2 cellular contexts compared by ENCODE assay signal in the genomic region with DNA sequence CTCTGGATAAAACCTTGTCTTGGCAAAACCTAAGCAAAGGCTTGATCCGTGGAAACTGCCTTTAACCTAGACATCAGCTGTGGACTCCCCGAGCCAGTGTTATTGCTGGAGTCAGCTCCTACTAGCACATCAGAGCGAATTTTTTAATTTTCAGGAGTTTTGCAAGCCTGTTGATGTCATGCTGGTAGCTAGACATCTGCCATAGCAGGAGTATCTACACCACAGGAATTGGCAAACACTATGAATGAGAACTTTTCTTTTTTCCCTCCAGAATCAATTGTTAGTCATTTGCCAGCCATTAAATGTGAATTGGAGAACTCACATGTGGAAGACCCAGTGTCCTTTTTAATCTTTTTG.
TF ChIP-seq lines count a peak whose summit lies in the region.

No MANE protein-coding gene starts in this region.

TF ChIP-seq in SK-N-SH, 30 proteins besides CTCF, POLR2A, EP300 and RAD21 (continued from another document):
- no peak for TF ChIP-seq RFX5 (IDR thresholded peaks at IDR 0.05; ENCODE audit: low read length)
- no peak for TF ChIP-seq GATA2 (CRISPR knock-in tag; IDR thresholded peaks at IDR 0.05)
- no peak for TF ChIP-seq NRF1 (IDR thresholded peaks at IDR 0.05; ENCODE audit: low read depth, low read length)
- no peak for TF ChIP-seq TCF12 (IDR thresholded peaks at IDR 0.05)
- TF ChIP-seq TEAD4 (IDR thresholded peaks at IDR 0.05; ENCODE audit: borderline replicate concordance, insufficient read depth) = no peak
- TF ChIP-seq ZBTB33 (IDR thresholded peaks at IDR 0.05; ENCODE audit: borderline replicate concordance, low read depth) = no peak
- no peak for TF ChIP-seq SMC3 (IDR thresholded peaks at IDR 0.05; ENCODE audit: low read depth, low read length)
- TF ChIP-seq, protein P1, sequence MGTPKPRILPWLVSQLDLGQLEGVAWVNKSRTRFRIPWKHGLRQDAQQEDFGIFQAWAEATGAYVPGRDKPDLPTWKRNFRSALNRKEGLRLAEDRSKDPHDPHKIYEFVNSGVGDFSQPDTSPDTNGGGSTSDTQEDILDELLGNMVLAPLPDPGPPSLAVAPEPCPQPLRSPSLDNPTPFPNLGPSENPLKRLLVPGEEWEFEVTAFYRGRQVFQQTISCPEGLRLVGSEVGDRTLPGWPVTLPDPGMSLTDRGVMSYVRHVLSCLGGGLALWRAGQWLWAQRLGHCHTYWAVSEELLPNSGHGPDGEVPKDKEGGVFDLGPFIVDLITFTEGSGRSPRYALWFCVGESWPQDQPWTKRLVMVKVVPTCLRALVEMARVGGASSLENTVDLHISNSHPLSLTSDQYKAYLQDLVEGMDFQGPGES (IDR thresholded peaks at IDR 0.05; ENCODE audit: low read depth, low read length) = no peak
- TF ChIP-seq CHD2 (IDR thresholded peaks at IDR 0.05; ENCODE audit: low read length, partially characterized antibody) = no peak
- TF ChIP-seq, protein P2, sequence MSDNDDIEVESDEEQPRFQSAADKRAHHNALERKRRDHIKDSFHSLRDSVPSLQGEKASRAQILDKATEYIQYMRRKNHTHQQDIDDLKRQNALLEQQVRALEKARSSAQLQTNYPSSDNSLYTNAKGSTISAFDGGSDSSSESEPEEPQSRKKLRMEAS (IDR thresholded peaks at IDR 0.05; ENCODE audit: low read depth) = no peak
- TF ChIP-seq RCOR1 (IDR thresholded peaks at IDR 0.05; ENCODE audit: low read length) = no peak
- TF ChIP-seq JUND (IDR thresholded peaks at IDR 0.05) = no peak
- TF ChIP-seq MEF2A (IDR thresholded peaks at IDR 0.05; ENCODE audit: borderline replicate concordance, low read depth) = no peak
- TF ChIP-seq REST (IDR thresholded peaks at IDR 0.05; ENCODE audit: low read depth, low read length) = no peak

TF ChIP-seq in SK-N-SH treated with all-trans-retinoic acid at 6 μM for 48 hours, 23 proteins besides CTCF, POLR2A, EP300 and RAD21 (continued from another document):
- TF ChIP-seq TSHZ2 (CRISPR knock-in tag; IDR thresholded peaks at IDR 0.05) (no peak), ZNF8 (CRISPR knock-in tag; IDR thresholded peaks at IDR 0.05) (no peak), ISL1 (CRISPR knock-in tag; IDR thresholded peaks at IDR 0.05) (no peak), TCF4 (CRISPR knock-in tag; IDR thresholded peaks at IDR 0.05; ENCODE audit: borderline replicate concordance) (no peak), ZC3H10 (CRISPR knock-in tag; IDR thresholded peaks at IDR 0.05) (no peak), ZNF70 (CRISPR knock-in tag; IDR thresholded peaks at IDR 0.05) (no peak), SNAI2 (CRISPR knock-in tag; IDR thresholded peaks at IDR 0.05) (no peak), CSRNP3 (CRISPR knock-in tag; IDR thresholded peaks at IDR 0.05) (no peak), ZFP30 (CRISPR knock-in tag; IDR thresholded peaks at IDR 0.05) (no peak), CSDC2 (CRISPR knock-in tag; IDR thresholded peaks at IDR 0.05) (no peak), PPARA (CRISPR knock-in tag; IDR thresholded peaks at IDR 0.05; ENCODE audit: borderline replicate concordance) (no peak), RARB (CRISPR knock-in tag; IDR thresholded peaks at IDR 0.05) (no peak), ARNTL (CRISPR knock-in tag; IDR thresholded peaks at IDR 0.05; ENCODE audit: borderline replicate concordance, low read depth) (no peak)
- TF ChIP-seq, protein P3, sequence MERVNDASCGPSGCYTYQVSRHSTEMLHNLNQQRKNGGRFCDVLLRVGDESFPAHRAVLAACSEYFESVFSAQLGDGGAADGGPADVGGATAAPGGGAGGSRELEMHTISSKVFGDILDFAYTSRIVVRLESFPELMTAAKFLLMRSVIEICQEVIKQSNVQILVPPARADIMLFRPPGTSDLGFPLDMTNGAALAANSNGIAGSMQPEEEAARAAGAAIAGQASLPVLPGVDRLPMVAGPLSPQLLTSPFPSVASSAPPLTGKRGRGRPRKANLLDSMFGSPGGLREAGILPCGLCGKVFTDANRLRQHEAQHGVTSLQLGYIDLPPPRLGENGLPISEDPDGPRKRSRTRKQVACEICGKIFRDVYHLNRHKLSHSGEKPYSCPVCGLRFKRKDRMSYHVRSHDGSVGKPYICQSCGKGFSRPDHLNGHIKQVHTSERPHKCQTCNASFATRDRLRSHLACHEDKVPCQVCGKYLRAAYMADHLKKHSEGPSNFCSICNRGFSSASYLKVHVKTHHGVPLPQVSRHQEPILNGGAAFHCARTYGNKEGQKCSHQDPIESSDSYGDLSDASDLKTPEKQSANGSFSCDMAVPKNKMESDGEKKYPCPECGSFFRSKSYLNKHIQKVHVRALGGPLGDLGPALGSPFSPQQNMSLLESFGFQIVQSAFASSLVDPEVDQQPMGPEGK (CRISPR knock-in tag; IDR thresholded peaks at IDR 0.05; ENCODE audit: borderline replicate concordance) = no peak
- TF ChIP-seq, protein P4, sequence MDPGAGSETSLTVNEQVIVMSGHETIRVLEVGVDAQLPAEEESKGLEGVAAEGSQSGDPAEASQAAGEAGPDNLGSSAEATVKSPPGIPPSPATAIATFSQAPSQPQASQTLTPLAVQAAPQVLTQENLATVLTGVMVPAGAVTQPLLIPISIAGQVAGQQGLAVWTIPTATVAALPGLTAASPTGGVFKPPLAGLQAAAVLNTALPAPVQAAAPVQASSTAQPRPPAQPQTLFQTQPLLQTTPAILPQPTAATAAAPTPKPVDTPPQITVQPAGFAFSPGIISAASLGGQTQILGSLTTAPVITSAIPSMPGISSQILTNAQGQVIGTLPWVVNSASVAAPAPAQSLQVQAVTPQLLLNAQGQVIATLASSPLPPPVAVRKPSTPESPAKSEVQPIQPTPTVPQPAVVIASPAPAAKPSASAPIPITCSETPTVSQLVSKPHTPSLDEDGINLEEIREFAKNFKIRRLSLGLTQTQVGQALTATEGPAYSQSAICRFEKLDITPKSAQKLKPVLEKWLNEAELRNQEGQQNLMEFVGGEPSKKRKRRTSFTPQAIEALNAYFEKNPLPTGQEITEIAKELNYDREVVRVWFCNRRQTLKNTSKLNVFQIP (CRISPR knock-in tag; IDR thresholded peaks at IDR 0.05; ENCODE audit: borderline replicate concordance, low read depth) = no peak
